9 cellular contexts compared by ENCODE assay signal in the genomic region with DNA sequence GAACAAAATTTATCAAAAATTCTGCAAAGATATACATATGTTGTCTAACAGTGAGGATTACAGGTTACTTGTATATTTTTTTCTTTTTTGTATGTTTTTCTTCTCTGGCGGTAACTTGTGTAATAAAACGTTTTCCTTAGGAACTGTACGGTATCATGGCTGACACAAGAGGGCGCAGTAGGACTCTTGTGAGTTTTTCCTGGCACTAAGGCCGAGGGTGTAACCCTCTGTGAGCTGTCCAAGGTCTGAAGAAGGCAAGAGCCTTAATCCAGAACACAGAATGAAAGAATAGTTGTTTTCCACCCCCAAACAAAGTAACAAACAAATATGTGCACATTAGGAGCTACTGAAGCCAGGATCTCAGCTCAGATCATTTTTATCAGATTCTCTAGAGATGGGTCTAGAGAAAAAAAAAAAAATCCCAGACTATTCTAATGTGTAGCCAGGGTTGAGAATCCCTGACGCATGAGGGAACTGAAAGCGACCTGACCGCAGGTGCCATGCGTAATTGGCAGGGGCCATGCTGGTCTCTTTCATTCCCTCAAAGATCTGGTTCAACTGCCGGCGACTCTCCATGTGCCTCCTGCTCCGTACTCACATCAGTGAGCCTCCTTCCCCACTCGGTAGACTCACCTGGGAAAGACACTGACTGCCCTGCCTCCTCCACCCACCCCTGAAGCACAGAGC. TPM values are rescaled to one million over a fixed set of nuclear protein-coding genes. Genes with fewer than 3 reads are reported as not detected.
DNase-seq lines count a peak whose midpoint lies in the region; FAIRE-seq and TF ChIP-seq lines count a peak whose summit lies in the region.
"Had no signal": no experiment of that assay in that cellular context is flagged by ENCODE, and none has a peak within 500 bp of the region (broad histone marks: within the 10 kb centered on the region; RNA-seq: fewer than 3 reads in every experiment).

No MANE protein-coding gene starts in this region.

- H3K4me3 Mint-ChIP-seq in activated naive CD4-positive, alpha-beta T cell treated with anti-CD3 and anti-CD28 coated beads for 36 hours, result no peak overlapping the region

- H3K27ac Mint-ChIP-seq in activated naive CD4-positive, alpha-beta T cell treated with anti-CD3 and anti-CD28 coated beads for 36 hours, result no peak overlapping the region
- H3K27ac Mint-ChIP-seq: naive B cell had no signal

- intact Hi-C loops in activated naive CD4-positive, alpha-beta T cell treated with anti-CD3 and anti-CD28 coated beads for 36 hours (cut with micrococcal nuclease), result loop anchor here (5.0 kb wide), 1 partner anchor 614 kb away; no protein-coding TSS in a partner anchor
- intact Hi-C loops in lower leg skin (cut with DNase I; ENCODE audit: low total_unique reads), result loop anchor here (2.0 to 5.0 kb wide), 2 partner anchors 1016 to 1289 kb away; no protein-coding TSS in a partner anchor

- H3K4me3 ChIP-seq in LNCaP clone FGC (ENCODE audit: low read depth, low read length), result no peak overlapping the region
- no peak overlapping the region for H3K4me3 ChIP-seq in lower leg skin (ENCODE audit: low read depth, poor library complexity, severe bottlenecking)

- peak; percentile 95 for TF ChIP-seq CTCF in LNCaP clone FGC (IDR thresholded peaks at IDR 0.05; ENCODE audit: control insufficient read depth, extremely low read depth, insufficient read depth)
- TF ChIP-seq CTCF in lower leg skin (IDR thresholded peaks at IDR 0.05), result no peak

- no peaks in the 10 kb centered on the region for H3K36me3 Mint-ChIP-seq in activated naive CD4-positive, alpha-beta T cell treated with anti-CD3 and anti-CD28 coated beads for 36 hours (ENCODE audit: low read depth)
- H3K36me3 Mint-ChIP-seq: naive B cell had no signal

- H3K9me3 Mint-ChIP-seq in activated naive CD4-positive, alpha-beta T cell treated with anti-CD3 and anti-CD28 coated beads for 36 hours, result peaks cover under 1% of the 10 kb centered on the region

- peak; percentile 88 for FAIRE-seq in H54 (lab: Jason Lieb, UNC)

- TF ChIP-seq POLR2A in H54 (IDR thresholded peaks at IDR 0.05; ENCODE audit: low read depth, low read length), result no peak
- TF ChIP-seq POLR2A in lower leg skin (IDR thresholded peaks at IDR 0.05), result no peak

- DNase-seq in activated naive CD4-positive, alpha-beta T cell treated with anti-CD3 and anti-CD28 coated beads for 36 hours, result peak; percentile 70
- DNase-seq in activated naive CD4-positive, alpha-beta T cell treated with Interleukin-2 at 50 U/mL for 16 hours, result no peak
- DNase-seq in H54 (ENCODE audit: insufficient read length, low spot score), result no peak
- DNase-seq in LNCaP clone FGC (ENCODE audit: low read depth), result peak; percentile 70
- peak; percentile 38 for DNase-seq in SHP77 treated with DMSO at 0.1 percent for 48 hours (lab: John Stamatoyannopoulos, UW)
- peak; percentile 59 to 86 for DNase-seq in dermis microvascular lymphatic vessel endothelial cell (ENCODE audit: low read depth in 2 of 2)
- peak; percentile 59 to 87 for DNase-seq in lower leg skin (ENCODE audit: low spot score in 2 of 2)
- DNase-seq in ureter (ENCODE audit: low spot score), result peak; percentile 71
- DNase-seq: naive B cell had no signal

- WGBS in lower leg skin, 2 donors, result 39 to 41% methylated on average over 13 of the region's 13 CpGs

- CTCF ChIA-PET in activated naive CD4-positive, alpha-beta T cell treated with anti-CD3 and anti-CD28 coated beads for 36 hours (lab: Charles Lee), result no interaction called here

- H3K4me1 Mint-ChIP-seq in activated naive CD4-positive, alpha-beta T cell treated with anti-CD3 and anti-CD28 coated beads for 36 hours (ENCODE audit: low read depth), result no peaks in the 10 kb centered on the region

- peaks cover 8% of the 10 kb centered on the region for H3K27me3 Mint-ChIP-seq in activated naive CD4-positive, alpha-beta T cell treated with anti-CD3 and anti-CD28 coated beads for 36 hours (ENCODE audit: low read depth)

RNA-seq across cellular contexts. Expression of gene TMEM200C, which starts 27.0 kb away (rescaled TPM):
- not detected for total RNA-seq in activated naive CD4-positive, alpha-beta T cell treated with anti-CD3 and anti-CD28 coated beads for 36 hours
- total RNA-seq in dermis microvascular lymphatic vessel endothelial cell, result under 0.01 TPM in 1 of 2 replicates, not detected in the other
- total RNA-seq in lower leg skin, result under 1 TPM in 3 of 4 donors, not detected in 1; 0.04 to 0.55 (median 0.32) TPM
- total RNA-seq in ureter, result 0.60 TPM

Comparison
In these comparisons a context has a peak if more than half of its experiments do, and no peak if none do; other contexts are left out.
1. DNase-seq: peak in activated naive CD4-positive, alpha-beta T cell treated with anti-CD3 and anti-CD28 coated beads for 36 hours (single experiment), LNCaP clone FGC (single experiment), SHP77 treated with DMSO at 0.1 percent for 48 hours (single experiment), dermis microvascular lymphatic vessel endothelial cell (2 of 2), lower leg skin (2 of 2) and ureter (single experiment); none in activated naive CD4-positive, alpha-beta T cell treated with Interleukin-2 at 50 U/mL for 16 hours (single experiment) and H54 (single experiment).